ENCODE assay signal across 1 cellular context in the genomic region with DNA sequence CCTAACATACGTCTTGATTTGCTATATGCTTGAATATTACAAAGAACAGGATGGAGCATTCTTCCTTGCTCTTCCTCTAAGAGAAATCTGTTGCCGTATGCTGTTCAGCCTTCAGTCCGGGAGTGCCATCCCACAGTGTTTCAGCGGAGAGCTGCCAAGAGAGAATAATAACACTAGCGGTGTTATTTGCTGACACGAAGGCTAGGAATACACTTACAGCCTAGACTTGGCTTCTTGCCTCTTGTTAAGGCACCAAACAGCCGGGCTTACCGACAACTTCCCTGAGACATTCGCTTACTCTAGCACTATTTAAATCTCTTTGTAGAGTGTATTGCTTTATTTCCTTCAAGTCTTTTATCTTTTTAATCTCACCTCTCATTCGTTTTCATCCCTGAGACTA.
TF ChIP-seq lines count a peak whose summit lies in the region.

No MANE protein-coding gene starts in this region.

TF ChIP-seq in SK-N-SH, 30 proteins besides CTCF, POLR2A, EP300 and RAD21:
- TF ChIP-seq, protein P1, sequence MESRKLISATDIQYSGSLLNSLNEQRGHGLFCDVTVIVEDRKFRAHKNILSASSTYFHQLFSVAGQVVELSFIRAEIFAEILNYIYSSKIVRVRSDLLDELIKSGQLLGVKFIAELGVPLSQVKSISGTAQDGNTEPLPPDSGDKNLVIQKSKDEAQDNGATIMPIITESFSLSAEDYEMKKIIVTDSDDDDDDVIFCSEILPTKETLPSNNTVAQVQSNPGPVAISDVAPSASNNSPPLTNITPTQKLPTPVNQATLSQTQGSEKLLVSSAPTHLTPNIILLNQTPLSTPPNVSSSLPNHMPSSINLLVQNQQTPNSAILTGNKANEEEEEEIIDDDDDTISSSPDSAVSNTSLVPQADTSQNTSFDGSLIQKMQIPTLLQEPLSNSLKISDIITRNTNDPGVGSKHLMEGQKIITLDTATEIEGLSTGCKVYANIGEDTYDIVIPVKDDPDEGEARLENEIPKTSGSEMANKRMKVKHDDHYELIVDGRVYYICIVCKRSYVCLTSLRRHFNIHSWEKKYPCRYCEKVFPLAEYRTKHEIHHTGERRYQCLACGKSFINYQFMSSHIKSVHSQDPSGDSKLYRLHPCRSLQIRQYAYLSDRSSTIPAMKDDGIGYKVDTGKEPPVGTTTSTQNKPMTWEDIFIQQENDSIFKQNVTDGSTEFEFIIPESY (IDR thresholded peaks at IDR 0.05; ENCODE audit: borderline replicate concordance, low read depth) = no peak
- TF ChIP-seq SMC3 (IDR thresholded peaks at IDR 0.05; ENCODE audit: low read depth, low read length) (no peak), NFIC (IDR thresholded peaks at IDR 0.05; ENCODE audit: borderline replicate concordance) (no peak), GATA2 (CRISPR knock-in tag; IDR thresholded peaks at IDR 0.05) (no peak), TAF1 (IDR thresholded peaks at IDR 0.05; ENCODE audit: borderline replicate concordance, low read depth, low read length) (no peak), RCOR1 (IDR thresholded peaks at IDR 0.05; ENCODE audit: low read length) (no peak), FOXJ3 (CRISPR knock-in tag; IDR thresholded peaks at IDR 0.05) (no peak), TEAD4 (IDR thresholded peaks at IDR 0.05; ENCODE audit: borderline replicate concordance, insufficient read depth) (no peak), MXI1 (IDR thresholded peaks at IDR 0.05; ENCODE audit: low read depth, low read length) (no peak), NRF1 (IDR thresholded peaks at IDR 0.05; ENCODE audit: low read depth, low read length) (no peak), TCF12 (IDR thresholded peaks at IDR 0.05) (no peak), FOSL2 (IDR thresholded peaks at IDR 0.05; ENCODE audit: borderline replicate concordance, low read depth) (no peak), GABPA (IDR thresholded peaks at IDR 0.05; ENCODE audit: low read depth) (no peak), CHD2 (IDR thresholded peaks at IDR 0.05; ENCODE audit: low read length, partially characterized antibody) (no peak), ELF1 (IDR thresholded peaks at IDR 0.05) (no peak), SIN3A (IDR thresholded peaks at IDR 0.05; ENCODE audit: borderline replicate concordance, low read depth, low read length) (no peak)
- TF ChIP-seq, protein P2, sequence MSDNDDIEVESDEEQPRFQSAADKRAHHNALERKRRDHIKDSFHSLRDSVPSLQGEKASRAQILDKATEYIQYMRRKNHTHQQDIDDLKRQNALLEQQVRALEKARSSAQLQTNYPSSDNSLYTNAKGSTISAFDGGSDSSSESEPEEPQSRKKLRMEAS (IDR thresholded peaks at IDR 0.05; ENCODE audit: low read depth) = no peak
- TF ChIP-seq, protein P3, sequence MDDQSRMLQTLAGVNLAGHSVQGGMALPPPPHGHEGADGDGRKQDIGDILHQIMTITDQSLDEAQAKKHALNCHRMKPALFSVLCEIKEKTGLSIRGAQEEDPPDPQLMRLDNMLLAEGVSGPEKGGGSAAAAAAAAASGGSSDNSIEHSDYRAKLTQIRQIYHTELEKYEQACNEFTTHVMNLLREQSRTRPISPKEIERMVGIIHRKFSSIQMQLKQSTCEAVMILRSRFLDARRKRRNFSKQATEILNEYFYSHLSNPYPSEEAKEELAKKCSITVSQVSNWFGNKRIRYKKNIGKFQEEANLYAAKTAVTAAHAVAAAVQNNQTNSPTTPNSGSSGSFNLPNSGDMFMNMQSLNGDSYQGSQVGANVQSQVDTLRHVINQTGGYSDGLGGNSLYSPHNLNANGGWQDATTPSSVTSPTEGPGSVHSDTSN (IDR thresholded peaks at IDR 0.05) = no peak
